8 cellular contexts compared by ENCODE assay signal in the genomic region with DNA sequence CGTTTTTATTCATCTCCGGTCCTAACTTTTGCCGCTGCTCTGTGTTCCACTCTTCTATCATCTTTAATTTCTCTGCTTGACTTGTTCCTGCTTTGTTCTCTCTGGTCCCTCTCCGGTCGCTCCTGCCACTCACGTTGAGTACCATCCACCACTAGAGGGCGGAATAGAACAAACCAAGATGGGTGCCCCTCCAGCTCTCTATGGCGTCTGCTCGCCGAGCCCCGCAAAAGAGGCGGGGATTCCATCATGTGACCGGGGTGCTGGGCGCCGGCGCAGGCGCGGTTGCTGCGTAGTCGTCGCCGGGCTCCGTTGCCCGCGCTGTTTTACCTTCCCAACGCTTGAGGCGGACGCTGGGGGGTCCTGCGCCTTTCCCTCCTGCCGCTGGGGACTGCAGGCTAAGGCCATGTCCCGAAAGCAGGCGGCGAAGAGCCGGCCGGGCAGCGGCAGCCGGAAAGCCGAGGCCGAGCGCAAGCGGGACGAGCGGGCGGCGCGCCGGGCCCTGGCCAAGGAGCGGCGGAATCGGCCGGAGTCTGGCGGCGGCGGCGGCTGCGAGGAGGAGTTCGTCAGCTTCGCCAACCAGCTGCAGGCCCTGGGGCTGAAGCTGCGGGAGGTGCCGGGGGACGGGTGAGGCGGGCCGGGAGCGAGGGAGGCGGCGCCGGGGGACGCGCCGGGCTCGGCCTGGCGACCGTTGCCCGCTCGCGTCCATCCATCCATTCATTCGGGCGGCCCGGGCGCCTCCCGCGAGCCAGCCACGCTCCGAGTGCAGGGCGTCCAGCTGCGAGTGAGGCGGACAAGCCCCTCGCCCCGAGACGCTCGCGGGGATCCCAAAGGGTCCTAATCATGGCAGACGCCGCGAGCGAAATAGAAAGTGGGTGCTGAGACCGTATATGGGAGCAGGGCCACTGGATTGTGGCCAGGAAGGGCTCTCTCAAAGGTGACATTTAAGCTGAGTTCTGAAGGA. TPM values are rescaled to one million over a fixed set of nuclear protein-coding genes. Genes with fewer than 3 reads are reported as not detected.
DNase-seq lines count a peak whose midpoint lies in the region; ATAC-seq and TF ChIP-seq lines count a peak whose summit lies in the region.

A gene with protein sequence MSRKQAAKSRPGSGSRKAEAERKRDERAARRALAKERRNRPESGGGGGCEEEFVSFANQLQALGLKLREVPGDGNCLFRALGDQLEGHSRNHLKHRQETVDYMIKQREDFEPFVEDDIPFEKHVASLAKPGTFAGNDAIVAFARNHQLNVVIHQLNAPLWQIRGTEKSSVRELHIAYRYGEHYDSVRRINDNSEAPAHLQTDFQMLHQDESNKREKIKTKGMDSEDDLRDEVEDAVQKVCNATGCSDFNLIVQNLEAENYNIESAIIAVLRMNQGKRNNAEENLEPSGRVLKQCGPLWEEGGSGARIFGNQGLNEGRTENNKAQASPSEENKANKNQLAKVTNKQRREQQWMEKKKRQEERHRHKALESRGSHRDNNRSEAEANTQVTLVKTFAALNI (plus strand): TSS at position 285 of the 961 bp plus-strand sequence. CDS start 119 bp downstream, at position 404.

- peak within 1 kb of the TSS; percentile 88 for H3K27ac ChIP-seq in VCaP
- peak within 1 kb of the TSS; percentile 66 for H3K27ac ChIP-seq in mammary epithelial cell (ENCODE audit: insufficient read depth, low read depth, low read length)
- H3K27ac ChIP-seq in smooth muscle cell (ENCODE audit: low read depth), result peak within 1 kb of the TSS; percentile 92

- in situ Hi-C loops in mammary epithelial cell (cut with MboI; ENCODE audit: low sequenced_read_pairs in 2 of 2), result no loop called here

- ATAC-seq in GM18873 (IDR thresholded peaks at IDR 0.05; ENCODE audit: low FRiP score, unreplicated experiment), result peak; percentile 85
- peak; percentile 84 for ATAC-seq in HG03139 (IDR thresholded peaks at IDR 0.05; ENCODE audit: unreplicated experiment)

- H3K4me1 ChIP-seq in mammary epithelial cell (ENCODE audit: insufficient read depth, low read length), result peaks cover 37% of the 10 kb centered on the region
- H3K4me1 ChIP-seq in smooth muscle cell (ENCODE audit: low read depth), result peaks cover 3% of the 10 kb centered on the region

- H3K4me2 ChIP-seq in mammary epithelial cell (ENCODE audit: insufficient read depth, low read depth, low read length) (peak within 1 kb of the TSS; percentile 70), smooth muscle cell (peak within 1 kb of the TSS; percentile 99)

- peak within 1 kb of the TSS; percentile 72 to 85 (median 74) for H3K4me3 ChIP-seq in mammary epithelial cell (replicated peaks in 1 of 3; ENCODE audit: insufficient read depth in 1 of 3, low read depth in 2 of 3, low read length in 3 of 3)
- peak within 1 kb of the TSS; percentile 93 for H3K4me3 ChIP-seq in smooth muscle cell

- DNase-seq in AG08395 (ENCODE audit: low spot score) (peak; percentile 99), NCI-H2196 treated with DMSO at 0.1 percent for 48 hours (lab: John Stamatoyannopoulos, UW; ENCODE audit: unreplicated experiment) (peak; percentile 95), mammary epithelial cell (peak; percentile 94), iPS-NIHi11 (ENCODE audit: low spot score) (peak; percentile 98), smooth muscle cell (lab: John Stamatoyannopoulos, UW; ENCODE audit: unreplicated experiment) (peak; percentile 79)

- 3% methylated on average over 33 of the region's 97 CpGs for WGBS in mammary epithelial cell (ENCODE audit: low coverage, missing lambda C conversion rate)
- WGBS in smooth muscle cell (ENCODE audit: low lambda C conversion rate), result under 1% methylated on average over 94 of the region's 97 CpGs

- H2AFZ ChIP-seq in mammary epithelial cell (ENCODE audit: low read depth, low read length) (peak within 1 kb of the TSS; percentile 90), smooth muscle cell (ENCODE audit: low read depth) (peak within 1 kb of the TSS; percentile 95)

- H4K20me1 ChIP-seq in mammary epithelial cell (ENCODE audit: insufficient read depth, low read length), result no peaks in the 10 kb centered on the region
- peaks cover 45% of the 10 kb centered on the region for H4K20me1 ChIP-seq in smooth muscle cell (ENCODE audit: low read depth)

- H3K9ac ChIP-seq in mammary epithelial cell (ENCODE audit: insufficient read depth, low read length), result peak within 1 kb of the TSS; percentile 93
- peak within 1 kb of the TSS; percentile 90 for H3K9ac ChIP-seq in smooth muscle cell (ENCODE audit: low read depth)

- no TSS peak for BruUV-seq in mammary epithelial cell (replicated peaks; lab: Mats Ljungman, UMichigan)

- dilution Hi-C loops in mammary epithelial cell (cut with HindIII; ENCODE audit: low sequenced_read_pairs), result no loop called here

- H3K27me3 ChIP-seq in mammary epithelial cell (ENCODE audit: insufficient read depth, low read length) (no peaks in the 10 kb centered on the region), smooth muscle cell (ENCODE audit: low read depth) (no peaks in the 10 kb centered on the region)

- TF ChIP-seq CTCF in VCaP (conservative IDR thresholded peaks at IDR 0.05) (peak; percentile 91), mammary epithelial cell (conservative IDR thresholded peaks at IDR 0.05 in 1 of 2, IDR thresholded peaks at IDR 0.05 in 1 of 2; ENCODE audit: extremely low read depth in 1 of 2, insufficient read depth in 1 of 2, low read depth in 1 of 2, low read length in 2 of 2) (peak; percentile 79 to 90), smooth muscle cell (IDR thresholded peaks at IDR 0.05; ENCODE audit: borderline replicate concordance, insufficient read depth, poor library complexity, severe bottlenecking) (peak; percentile 86)

- H3K79me2 ChIP-seq in mammary epithelial cell (ENCODE audit: insufficient read depth, low read length) (peaks cover 50% of the 10 kb centered on the region), smooth muscle cell (ENCODE audit: low read depth) (peaks cover 47% of the 10 kb centered on the region)

- intact Hi-C loops in mammary epithelial cell (cut with micrococcal nuclease), result loop anchor here (1.0 kb wide), 2 partner anchors 21 to 270 kb away; no protein-coding TSS in a partner anchor

- CTCF ChIA-PET in mammary epithelial cell (lab: Charles Lee; ENCODE audit: low non-redundant PET), result interaction anchor here (0.6 kb wide), 1 partner anchor 19 kb away, joined by 4 read pairs; no protein-coding TSS in a partner anchor

- peaks cover 2% of the 10 kb centered on the region for H3K36me3 ChIP-seq in mammary epithelial cell (ENCODE audit: insufficient read depth, low read length)
- no peaks in the 10 kb centered on the region for H3K36me3 ChIP-seq in smooth muscle cell (ENCODE audit: low read depth)

- H3F3A ChIP-seq in smooth muscle cell (ENCODE audit: low read depth), result no peaks in the 10 kb centered on the region

- no peaks in the 10 kb centered on the region for H3K9me3 ChIP-seq in mammary epithelial cell (replicated peaks; ENCODE audit: insufficient read depth, low read length)
- no peaks in the 10 kb centered on the region for H3K9me3 ChIP-seq in smooth muscle cell (replicated peaks; ENCODE audit: low read depth)

RNA-seq across cellular contexts. Expression of the gene that starts here (rescaled TPM):
- total RNA-seq in mammary epithelial cell, result 10 to 100 TPM in 1 of 2 donors, 1 to 10 TPM in 1; 3.3 to 11.5 TPM
- 2.2 TPM for polyA plus RNA-seq in mammary epithelial cell
- 0.62 TPM for polyA minus RNA-seq in mammary epithelial cell
- total RNA-seq in smooth muscle cell, result 9.9 and 10.0 TPM in 2 replicates
- polyA plus RNA-seq in smooth muscle cell, result 2.3 and 2.6 TPM in 2 replicates

Comparison
In these comparisons a context has a peak if more than half of its experiments do, and no peak if none do; other contexts are left out.
1. Peak in every context shown above with its lines: DNase-seq, ATAC-seq, H3K4me3 ChIP-seq and H3K27ac ChIP-seq.